Comparison of ENCODE assay signal across 24 cellular contexts in genomic region chr4:30600246-30600645, GRCh38.
DNase-seq lines count a peak whose midpoint lies in the region; ATAC-seq, FAIRE-seq and TF ChIP-seq lines count a peak whose summit lies in the region.
"Had no signal": no experiment of that assay in that cellular context is flagged by ENCODE, and none has a peak within 500 bp of the region (broad histone marks: within the 10 kb centered on the region; RNA-seq: fewer than 3 reads in every experiment).

No MANE protein-coding gene starts in this region.

- no peak for ATAC-seq in GM21515 (IDR thresholded peaks at IDR 0.05; ENCODE audit: unreplicated experiment)
- ATAC-seq: activated CD8-positive, alpha-beta T cell treated with anti-CD3 and anti-CD28 coated beads, Interleukin-2, amount 10 ng/mL, durations not matched to agents 7 days and 5 days; SK-N-SH treated with all-trans-retinoic acid at 6 μM for 48 hours had no signal

- H3K9me3 ChIP-seq in H9 (ENCODE audit: control insufficient read depth, low read depth, low read length) (no peaks in the 10 kb centered on the region), fibroblast of lung (ENCODE audit: control insufficient read depth, insufficient read depth, low read depth, low read length) (no peaks in the 10 kb centered on the region), neural progenitor cell (ENCODE audit: low read depth) (no peaks in the 10 kb centered on the region), esophagus squamous epithelium (no peaks in the 10 kb centered on the region)
- H3K9me3 ChIP-seq: BLaER1, sigmoid colon had no signal

- H3K27me3 Mint-ChIP-seq in H9 (ENCODE audit: low read depth) (no peaks in the 10 kb centered on the region), neural progenitor cell (ENCODE audit: insufficient read depth, low read depth) (peaks cover 3% of the 10 kb centered on the region)
- H3K27me3 Mint-ChIP-seq: dendritic cell treated with granulocyte-macrophage colony-stimulating factor and Interleukin-4, amounts not matched to agents 40 ng/mL and 50 ng/mL, for 4 days had no signal

- TF ChIP-seq CTCF in H9 (conservative IDR thresholded peaks at IDR 0.05) (no peak), fibroblast of lung (conservative IDR thresholded peaks at IDR 0.05 in 1 of 2, IDR thresholded peaks at IDR 0.05 in 1 of 2; ENCODE audit: low read depth in 1 of 2, low read length in 2 of 2) (no peak), neural progenitor cell (IDR thresholded peaks at IDR 0.05) (no peak), esophagus squamous epithelium (IDR thresholded peaks at IDR 0.05) (no peak)

- H2BK5ac ChIP-seq in H9 (ENCODE audit: insufficient read length, low read length) = no peak overlapping the region

- H4K91ac ChIP-seq in H9 (ENCODE audit: insufficient read length, low read depth, low read length) = no peak overlapping the region

- no peaks in the 10 kb centered on the region for H3K79me1 ChIP-seq in H9 (ENCODE audit: insufficient read depth, low read depth, low read length, poor library complexity, severe bottlenecking)

- DNase-seq in H9 (no peak), RCC 7860 (ENCODE audit: low spot score) (peak; percentile 34), fibroblast of lung (ENCODE audit: low read depth in 2 of 2) (peak; percentile 8 to 47), neural progenitor cell (ENCODE audit: low spot score) (peak; percentile 73), T-helper 1 cell (no peak), esophagus squamous epithelium (lab: John Stamatoyannopoulos, UW) (no peak), NCI-H510A treated with DMSO at 0.1 percent for 48 hours (lab: John Stamatoyannopoulos, UW) (no peak)
- DNase-seq: activated CD8-positive, alpha-beta T cell treated with anti-CD3 and anti-CD28 coated beads, Interleukin-2, amount 10 ng/mL, durations not matched to agents 7 days and 5 days; amygdala; DMS153; HCEC 1CT; KBM-7; NCI-H1417 treated with DMSO at 0.1 percent for 48 hours; NCI-H2227 treated with DMSO at 0.1 percent for 48 hours; sigmoid colon; stimulated activated CD4-positive, alpha-beta T cell treated with anti-CD3 and anti-CD28 coated beads, Interleukin-4, amount 100 ng/mL, for 4 hours; trophoblast cell had no signal

- no peaks in the 10 kb centered on the region for H3K23me2 ChIP-seq in H9 (ENCODE audit: insufficient read length, low read depth, low read length, poor library complexity, severe bottlenecking)

- no peak overlapping the region for H3K14ac ChIP-seq in H9 (ENCODE audit: insufficient read depth, low read length)

- no peak overlapping the region for H2BK20ac ChIP-seq in H9 (ENCODE audit: low read depth, low read length, poor library complexity, severe bottlenecking)

- H3K27ac ChIP-seq in H9 (ENCODE audit: insufficient read length, low read depth, low read length) = no peak overlapping the region
- H3K27ac ChIP-seq in fibroblast of lung (ENCODE audit: insufficient read depth, low read length) = no peak overlapping the region
- peak overlapping the region; percentile 72 for H3K27ac ChIP-seq in neural progenitor cell
- H3K27ac ChIP-seq in esophagus squamous epithelium = no peak overlapping the region
- H3K27ac ChIP-seq: BLaER1, sigmoid colon had no signal

- H3K4me1 ChIP-seq in H9 (ENCODE audit: insufficient read depth, low read length) (no peaks in the 10 kb centered on the region), fibroblast of lung (ENCODE audit: control insufficient read depth, extremely low read depth, insufficient read depth, low read length) (no peaks in the 10 kb centered on the region), neural progenitor cell (peaks cover 30% of the 10 kb centered on the region), esophagus squamous epithelium (no peaks in the 10 kb centered on the region)
- H3K4me1 ChIP-seq: sigmoid colon had no signal

- H2AK5ac ChIP-seq in H9 (ENCODE audit: insufficient read length, low read length) = no peak overlapping the region

- H3K23ac ChIP-seq in H9 (ENCODE audit: insufficient read length, low read depth, low read length) = no peak overlapping the region

- no peak overlapping the region for H3T11ph ChIP-seq in H9 (ENCODE audit: low read length)

- H3K27me3 ChIP-seq in H9 (ENCODE audit: insufficient read depth, low read length) = no peaks in the 10 kb centered on the region
- H3K27me3 ChIP-seq in fibroblast of lung (ENCODE audit: control insufficient read depth, insufficient read depth, low read length) = no peaks in the 10 kb centered on the region
- no peaks in the 10 kb centered on the region for H3K27me3 ChIP-seq in neural progenitor cell
- H3K27me3 ChIP-seq in esophagus squamous epithelium = no peaks in the 10 kb centered on the region
- H3K27me3 ChIP-seq: BLaER1, sigmoid colon had no signal

- H3K27ac Mint-ChIP-seq in H9 = peak overlapping the region in 2 of 3 experiments; percentile 42 to 62; a peak in 5 of 7 replicates
- H3K27ac Mint-ChIP-seq in neural progenitor cell = peak overlapping the region; percentile 3
- H3K27ac Mint-ChIP-seq: activated CD8-positive, alpha-beta T cell treated with anti-CD3 and anti-CD28 coated beads, Interleukin-2, amount 10 ng/mL, durations not matched to agents 7 days and 5 days; activated T-helper 1 cell treated with anti-CD3 and anti-CD28 coated beads, Interleukin-12 subunit alpha, Interleukin-12 subunit beta, Interleukin-2, Interleukin-4 antibody, amounts not matched to agents 30 ng/mL and 10 ng/mL and 1 ng/mL, durations not matched to agents 14 hours and 24 hours and 36 hours; dendritic cell treated with granulocyte-macrophage colony-stimulating factor and Interleukin-4, amounts not matched to agents 40 ng/mL and 50 ng/mL, for 4 days; mesothelial cell of epicardium had no signal

- H2AFZ ChIP-seq in H9 (ENCODE audit: low read length) (no peak overlapping the region), fibroblast of lung (ENCODE audit: low read length) (no peak overlapping the region), neural progenitor cell (replicated peaks) (no peak overlapping the region)

- intact Hi-C loops in esophagus squamous epithelium (cut with DNase I) = no loop called here

- no peak overlapping the region for H4K8ac ChIP-seq in H9 (replicated peaks; ENCODE audit: insufficient read length, low read depth, low read length)

- H3K9me3 Mint-ChIP-seq in H9 (no peaks in the 10 kb centered on the region), neural progenitor cell (no peaks in the 10 kb centered on the region)
- H3K9me3 Mint-ChIP-seq: dendritic cell treated with granulocyte-macrophage colony-stimulating factor and Interleukin-4, amounts not matched to agents 40 ng/mL and 50 ng/mL, for 4 days; mesothelial cell of epicardium had no signal

- no peak overlapping the region for H2BK12ac ChIP-seq in H9 (ENCODE audit: insufficient read length, low read depth, low read length)

- H3K4ac ChIP-seq in H9 (ENCODE audit: low read depth, low read length) = no peak overlapping the region

- H3K79me2 ChIP-seq in H9 (ENCODE audit: insufficient read depth, low read length) (no peaks in the 10 kb centered on the region), fibroblast of lung (ENCODE audit: control insufficient read depth, insufficient read depth, low read length) (no peaks in the 10 kb centered on the region), neural progenitor cell (ENCODE audit: low read depth) (no peaks in the 10 kb centered on the region)

- no peak overlapping the region for H3K18ac ChIP-seq in H9 (ENCODE audit: insufficient read length, low read depth, low read length)

- TF ChIP-seq POLR2A in esophagus squamous epithelium (IDR thresholded peaks at IDR 0.05) = no peak

- peaks cover 15 to 16% of the 10 kb centered on the region in 2 experiments for H3K4me1 Mint-ChIP-seq in H9
- peaks cover 24% of the 10 kb centered on the region for H3K4me1 Mint-ChIP-seq in neural progenitor cell
- H3K4me1 Mint-ChIP-seq: mesothelial cell of epicardium had no signal

- WGBS in H9 (ENCODE audit: extremely low coverage, insufficient read length, low lambda C conversion rate) = no CpG with 5 or more reads among the region's 3 CpGs
- WGBS in esophagus squamous epithelium, 2 donors = 48 to 55% methylated on average over 3 of the region's 3 CpGs

- H3K4me3 Mint-ChIP-seq in H9 = no peak overlapping the region
- no peak overlapping the region for H3K4me3 Mint-ChIP-seq in neural progenitor cell
- H3K4me3 Mint-ChIP-seq: activated CD8-positive, alpha-beta T cell treated with anti-CD3 and anti-CD28 coated beads, Interleukin-2, amount 10 ng/mL, durations not matched to agents 7 days and 5 days; activated T-helper 1 cell treated with anti-CD3 and anti-CD28 coated beads, Interleukin-12 subunit alpha, Interleukin-12 subunit beta, Interleukin-2, Interleukin-4 antibody, amounts not matched to agents 30 ng/mL and 10 ng/mL and 1 ng/mL, durations not matched to agents 14 hours and 24 hours and 36 hours; dendritic cell treated with granulocyte-macrophage colony-stimulating factor and Interleukin-4, amounts not matched to agents 40 ng/mL and 50 ng/mL, for 4 days; mesothelial cell of epicardium had no signal

- H3F3A ChIP-seq in neural progenitor cell (ENCODE audit: low read depth) = no peaks in the 10 kb centered on the region

- H3K4me3 ChIP-seq in fibroblast of lung (replicated peaks in 1 of 4; ENCODE audit: control extremely low read depth in 1 of 4, insufficient read depth in 1 of 4, low read depth in 3 of 4, low read length in 4 of 4) (no peak overlapping the region), neural progenitor cell (no peak overlapping the region), esophagus squamous epithelium (no peak overlapping the region)
- H3K4me3 ChIP-seq: BLaER1, sigmoid colon had no signal

- H2BK120ac ChIP-seq in H9 (ENCODE audit: low read depth, low read length, poor library complexity, severe bottlenecking) = no peak overlapping the region

- no peak overlapping the region for H4K5ac ChIP-seq in H9 (ENCODE audit: insufficient read length, low read depth, low read length)

- H3K36me3 Mint-ChIP-seq in H9 (ENCODE audit: insufficient read depth in 1 of 3, low read depth in 3 of 3) (no peaks in the 10 kb centered on the region), neural progenitor cell (no peaks in the 10 kb centered on the region)
- H3K36me3 Mint-ChIP-seq: mesothelial cell of epicardium had no signal

- H3K36me3 ChIP-seq in fibroblast of lung (ENCODE audit: control insufficient read depth, insufficient read depth, low read length) = no peaks in the 10 kb centered on the region
- no peaks in the 10 kb centered on the region for H3K36me3 ChIP-seq in neural progenitor cell
- no peaks in the 10 kb centered on the region for H3K36me3 ChIP-seq in esophagus squamous epithelium
- H3K36me3 ChIP-seq: BLaER1, sigmoid colon had no signal

- H3K4me2 ChIP-seq in H9 (ENCODE audit: insufficient read depth, insufficient read length, low read length) (no peak overlapping the region), fibroblast of lung (ENCODE audit: extremely low read depth, insufficient read depth, low read length) (no peak overlapping the region), neural progenitor cell (peak overlapping the region; percentile 43)
- H3K4me2 ChIP-seq: BLaER1 had no signal

- H4K20me1 ChIP-seq in H9 (ENCODE audit: control insufficient read depth, insufficient read depth, insufficient read length) (no peaks in the 10 kb centered on the region), fibroblast of lung (ENCODE audit: control insufficient read depth, extremely low read depth, insufficient read depth, low read length) (no peaks in the 10 kb centered on the region), neural progenitor cell (ENCODE audit: low read depth) (no peaks in the 10 kb centered on the region)
- H4K20me1 ChIP-seq: BLaER1 had no signal

- H3K56ac ChIP-seq in H9 (ENCODE audit: insufficient read length, low read depth, low read length) = no peak overlapping the region

- no peak overlapping the region for H2BK15ac ChIP-seq in H9 (ENCODE audit: low read depth, low read length)

- FAIRE-seq in RCC 7860 (lab: Jason Lieb, UNC) = no peak
- FAIRE-seq: islet of Langerhans had no signal

- H3K9ac ChIP-seq in H9 (ENCODE audit: extremely low read depth, insufficient read length, low read length) (no peak overlapping the region), fibroblast of lung (ENCODE audit: insufficient read depth, low read length) (no peak overlapping the region), neural progenitor cell (no peak overlapping the region)
- H3K9ac ChIP-seq: BLaER1 had no signal

Comparison
In these comparisons a context has a peak if more than half of its experiments do, and no peak if none do; other contexts are left out.
1. DNase-seq: peak in RCC 7860 (single experiment), fibroblast of lung (2 of 2) and neural progenitor cell (single experiment); none in H9 (single experiment), T-helper 1 cell (0 of 5), esophagus squamous epithelium (single experiment) and NCI-H510A treated with DMSO at 0.1 percent for 48 hours (single experiment).